In the genomic region with DNA sequence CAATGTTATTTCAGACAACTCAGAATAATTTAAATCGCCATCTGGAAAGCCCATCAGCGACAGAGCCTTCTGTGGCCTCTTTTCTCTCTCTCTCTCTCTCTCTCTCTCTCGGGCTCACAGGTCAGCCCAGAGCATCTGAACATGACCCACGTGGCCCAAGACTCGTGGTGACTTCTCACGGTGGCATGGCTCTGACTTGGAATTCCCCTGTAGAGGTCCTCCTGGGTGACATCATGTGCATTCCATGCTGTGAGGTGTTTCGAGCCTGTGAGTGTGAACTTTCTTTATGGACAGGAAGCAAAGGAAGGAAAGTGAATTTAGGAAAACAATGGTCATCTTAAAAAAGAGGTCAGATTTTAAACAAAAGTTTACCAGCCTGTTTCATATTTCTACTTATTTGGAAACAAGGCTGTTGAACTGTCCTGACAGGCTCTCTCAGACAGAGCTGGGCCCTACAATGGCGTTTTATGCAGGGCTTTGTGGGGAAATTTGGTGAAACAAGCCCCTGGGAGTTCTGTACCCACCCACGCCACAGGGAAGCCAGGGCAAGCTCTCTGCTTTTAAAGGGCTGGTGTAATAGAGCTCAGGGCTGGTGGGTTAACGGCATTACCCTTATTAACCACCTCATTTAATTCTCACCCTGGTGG, we compare ENCODE assay signal across 1 cellular context.
TF ChIP-seq lines count a peak whose summit lies in the region.

No MANE protein-coding gene starts in this region.

TF ChIP-seq in HepG2, 621 proteins besides CTCF, POLR2A, EP300 and RAD21 (continued from another document):
- TF ChIP-seq, protein P1, sequence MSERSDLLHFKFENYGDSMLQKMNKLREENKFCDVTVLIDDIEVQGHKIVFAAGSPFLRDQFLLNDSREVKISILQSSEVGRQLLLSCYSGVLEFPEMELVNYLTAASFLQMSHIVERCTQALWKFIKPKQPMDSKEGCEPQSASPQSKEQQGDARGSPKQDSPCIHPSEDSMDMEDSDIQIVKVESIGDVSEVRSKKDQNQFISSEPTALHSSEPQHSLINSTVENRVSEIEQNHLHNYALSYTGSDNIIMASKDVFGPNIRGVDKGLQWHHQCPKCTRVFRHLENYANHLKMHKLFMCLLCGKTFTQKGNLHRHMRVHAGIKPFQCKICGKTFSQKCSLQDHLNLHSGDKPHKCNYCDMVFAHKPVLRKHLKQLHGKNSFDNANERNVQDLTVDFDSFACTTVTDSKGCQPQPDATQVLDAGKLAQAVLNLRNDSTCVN (CRISPR knock-in tag; IDR thresholded peaks at IDR 0.05; ENCODE audit: borderline replicate concordance), result no peak
- no peak for TF ChIP-seq ZNF331 (CRISPR knock-in tag; IDR thresholded peaks at IDR 0.05)
- no peak for TF ChIP-seq RBAK (CRISPR knock-in tag; IDR thresholded peaks at IDR 0.05)
- TF ChIP-seq, protein P2, sequence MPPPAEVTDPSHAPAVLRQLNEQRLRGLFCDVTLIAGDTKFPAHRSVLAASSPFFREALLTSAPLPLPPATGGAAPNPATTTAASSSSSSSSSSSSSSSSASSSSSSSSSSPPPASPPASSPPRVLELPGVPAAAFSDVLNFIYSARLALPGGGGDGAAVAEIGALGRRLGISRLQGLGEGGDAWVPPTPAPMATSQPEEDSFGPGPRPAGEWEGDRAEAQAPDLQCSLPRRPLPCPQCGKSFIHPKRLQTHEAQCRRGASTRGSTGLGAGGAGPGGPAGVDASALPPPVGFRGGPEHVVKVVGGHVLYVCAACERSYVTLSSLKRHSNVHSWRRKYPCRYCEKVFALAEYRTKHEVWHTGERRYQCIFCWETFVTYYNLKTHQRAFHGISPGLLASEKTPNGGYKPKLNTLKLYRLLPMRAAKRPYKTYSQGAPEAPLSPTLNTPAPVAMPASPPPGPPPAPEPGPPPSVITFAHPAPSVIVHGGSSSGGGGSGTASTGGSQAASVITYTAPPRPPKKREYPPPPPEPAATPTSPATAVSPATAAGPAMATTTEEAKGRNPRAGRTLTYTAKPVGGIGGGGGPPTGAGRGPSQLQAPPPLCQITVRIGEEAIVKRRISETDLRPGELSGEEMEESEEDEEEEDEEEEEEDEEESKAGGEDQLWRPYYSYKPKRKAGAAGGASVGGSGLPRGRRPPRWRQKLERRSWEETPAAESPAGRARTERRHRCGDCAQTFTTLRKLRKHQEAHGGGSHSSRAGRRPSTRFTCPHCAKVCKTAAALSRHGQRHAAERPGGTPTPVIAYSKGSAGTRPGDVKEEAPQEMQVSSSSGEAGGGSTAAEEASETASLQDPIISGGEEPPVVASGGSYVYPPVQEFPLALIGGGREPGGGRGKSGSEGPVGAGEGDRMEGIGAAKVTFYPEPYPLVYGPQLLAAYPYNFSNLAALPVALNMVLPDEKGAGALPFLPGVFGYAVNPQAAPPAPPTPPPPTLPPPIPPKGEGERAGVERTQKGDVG (CRISPR knock-in tag; IDR thresholded peaks at IDR 0.05; ENCODE audit: borderline replicate concordance), result no peak
